23 cellular contexts compared by ENCODE assay signal in the genomic region with DNA sequence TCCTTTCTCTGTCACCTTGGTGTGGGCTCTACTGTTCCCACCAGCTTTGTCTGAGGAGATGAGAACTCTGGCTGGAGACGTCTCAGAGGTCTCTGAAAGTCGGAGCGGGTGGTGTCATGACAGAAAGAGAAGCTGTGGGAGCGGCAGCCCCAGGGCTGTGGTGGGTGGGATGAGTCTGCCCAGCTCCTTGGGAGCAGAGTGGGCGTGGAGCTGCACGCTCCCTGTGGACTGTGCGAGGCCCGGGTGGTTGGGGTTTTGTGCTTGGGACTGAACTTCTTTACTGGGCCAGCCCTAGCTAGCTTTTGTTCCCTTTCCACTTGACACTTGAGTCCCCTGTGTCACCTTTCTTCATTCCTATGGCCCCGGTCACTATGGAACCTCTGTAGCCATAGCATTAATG. TPM values are rescaled to one million over a fixed set of nuclear protein-coding genes. Genes with fewer than 3 reads are reported as not detected.
DNase-seq lines count a peak whose midpoint lies in the region; ATAC-seq and TF ChIP-seq lines count a peak whose summit lies in the region.
"Had no signal": no experiment of that assay in that cellular context is flagged by ENCODE, and none has a peak within 500 bp of the region (broad histone marks: within the 10 kb centered on the region; RNA-seq: fewer than 3 reads in every experiment).

No MANE protein-coding gene starts in this region.

- H3K36me3 ChIP-seq in muscle layer of colon (ENCODE audit: insufficient read depth, low read length), result no peaks in the 10 kb centered on the region
- H3K36me3 ChIP-seq in effector memory CD4-positive, alpha-beta T cell (ENCODE audit: control insufficient read depth, insufficient read depth, low read length), result no peaks in the 10 kb centered on the region
- H3K36me3 ChIP-seq: cardiac muscle cell, upper lobe of left lung had no signal

- no peak for TF ChIP-seq CTCF in epithelial cell of esophagus (IDR thresholded peaks at IDR 0.05; ENCODE audit: insufficient read depth, low read depth, low read length, missing control alignments)

- peaks cover 42% of the 10 kb centered on the region for H3K4me1 ChIP-seq in muscle layer of colon (ENCODE audit: insufficient read depth, low read length)
- no peaks in the 10 kb centered on the region for H3K4me1 ChIP-seq in effector memory CD4-positive, alpha-beta T cell (ENCODE audit: control insufficient read depth, insufficient read depth, low read length, poor library complexity, severe bottlenecking)
- H3K4me1 ChIP-seq: parathyroid adenoma had no signal

- no peaks in the 10 kb centered on the region for H3K27me3 ChIP-seq in muscle layer of colon (ENCODE audit: control insufficient read depth in 1 of 2, insufficient read depth in 2 of 2, low read length in 2 of 2)
- no peaks in the 10 kb centered on the region for H3K27me3 ChIP-seq in effector memory CD4-positive, alpha-beta T cell (replicated peaks; ENCODE audit: control insufficient read depth, insufficient read depth, low read length, poor library complexity, severe bottlenecking)
- H3K27me3 ChIP-seq: cardiac muscle cell, upper lobe of left lung had no signal

- H3K9me3 ChIP-seq in muscle layer of colon (ENCODE audit: low read length), result no peaks in the 10 kb centered on the region
- no peaks in the 10 kb centered on the region for H3K9me3 ChIP-seq in effector memory CD4-positive, alpha-beta T cell (ENCODE audit: control insufficient read depth, low read length)
- H3K9me3 ChIP-seq: SK-N-SH, upper lobe of left lung had no signal

- ATAC-seq in left cardiac atrium, result peak; percentile 28 to 50
- no peak for ATAC-seq in Right ventricle myocardium inferior

- H3K9ac ChIP-seq in muscle layer of colon (ENCODE audit: low read length), result no peak overlapping the region
- H3K9ac ChIP-seq: parathyroid adenoma, SK-N-SH had no signal

- no peak for DNase-seq in left cardiac atrium
- DNase-seq in Right ventricle myocardium inferior (ENCODE audit: missing footprints), result no peak
- DNase-seq in epithelial cell of esophagus (ENCODE audit: low read depth), result peak; percentile 49
- DNase-seq in stimulated activated CD8-positive, alpha-beta memory T cell treated with anti-CD3 and anti-CD28 coated beads, Interleukin-4, amount 100 ng/mL, for 48 hours, result no peak
- DNase-seq in COLO829 (ENCODE audit: low spot score), result no peak
- DNase-seq in effector memory CD4-positive, alpha-beta T cell, result no peak
- no peak for DNase-seq in NCI-H748 treated with DMSO at 0.1 percent for 48 hours (lab: John Stamatoyannopoulos, UW)
- DNase-seq: activated B cell treated with CpG ODN at 0.5 μM for 24 hours; activated CD4-positive, alpha-beta T cell treated with anti-CD3 and anti-CD28 coated beads, Interleukin-2, amount 10 ng/mL, durations not matched to agents 7 days and 5 days; Karpas-422; NCI-H1417 treated with DMSO at 0.1 percent for 48 hours; NCI-H2081; NCI-H526; NK-92 treated with Interleukin-12 subunit alpha and Interleukin-12 subunit beta, amount 100 ng/mL, for 24 hours; SK-N-SH; stimulated activated CD4-positive, alpha-beta T cell treated with anti-CD3 and anti-CD28 coated beads, Interleukin-12 subunit alpha, Interleukin-12 subunit beta, amount 100 ng/mL, for 4 hours; stimulated activated CD4-positive, alpha-beta T cell treated with anti-CD3 and anti-CD28 coated beads, Interleukin-2, amount 100 ng/mL, for 48 hours; upper lobe of left lung had no signal

- intact Hi-C loops in left cardiac atrium (cut with DNase I), result no loop called here
- intact Hi-C loops in Right ventricle myocardium inferior (cut with DNase I), result no loop called here

- H3K27ac ChIP-seq in muscle layer of colon (ENCODE audit: low read depth, low read length), result peak overlapping the region; percentile 73
- no peak overlapping the region for H3K27ac ChIP-seq in effector memory CD4-positive, alpha-beta T cell (ENCODE audit: insufficient read depth, low read length, poor library complexity, severe bottlenecking)
- H3K27ac ChIP-seq: 22Rv1, C4-2B, cardiac muscle cell, parathyroid adenoma had no signal

- H3K4me3 ChIP-seq in epithelial cell of esophagus (ENCODE audit: low read length) (no peak overlapping the region), muscle layer of colon (ENCODE audit: low read depth in 1 of 2, low read length in 2 of 2) (no peak overlapping the region)
- no peak overlapping the region for H3K4me3 ChIP-seq in effector memory CD4-positive, alpha-beta T cell (ENCODE audit: insufficient read depth, low read depth, low read length, poor library complexity, severe bottlenecking)
- H3K4me3 ChIP-seq: cardiac muscle cell, upper lobe of left lung had no signal

RNA-seq across cellular contexts. Expression of gene TOGARAM2, which starts 10.4 kb away (rescaled TPM):
- total RNA-seq in left cardiac atrium (10 to 100 TPM; 15.5 to 24.8 TPM), Right ventricle myocardium inferior (38.0 TPM)
- total RNA-seq: activated B cell treated with CpG ODN at 0.5 μM for 24 hours had no signal
